Comparison of ENCODE assay signal across 20 cellular contexts in the genomic region with DNA sequence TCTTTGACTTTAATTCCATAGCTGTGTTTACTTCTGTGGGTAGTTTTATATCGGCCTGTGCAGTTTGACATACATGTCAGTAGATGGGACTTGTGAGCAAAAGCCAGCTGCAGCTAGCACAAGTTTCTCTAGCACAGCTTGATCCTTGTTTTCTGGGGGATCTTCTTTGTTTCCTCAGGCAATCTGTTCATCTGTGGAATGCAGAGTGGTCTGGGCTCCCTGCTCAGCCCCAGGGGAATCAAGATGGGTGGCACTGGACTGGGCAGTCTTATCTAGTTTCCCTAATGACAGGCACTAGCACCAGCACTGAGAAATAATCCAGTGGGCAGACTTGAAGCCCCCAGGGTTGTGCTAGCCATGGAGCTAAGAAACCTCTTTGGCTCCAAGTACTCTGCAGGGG. TPM values are rescaled to one million over a fixed set of nuclear protein-coding genes. Genes with fewer than 3 reads are reported as not detected.
DNase-seq lines count a peak whose midpoint lies in the region; FAIRE-seq and TF ChIP-seq lines count a peak whose summit lies in the region.
"Had no signal": no experiment of that assay in that cellular context is flagged by ENCODE, and none has a peak within 500 bp of the region (broad histone marks: within the 10 kb centered on the region; RNA-seq: fewer than 3 reads in every experiment).

No MANE protein-coding gene starts in this region.

- no peaks in the 10 kb centered on the region for H3K79me1 ChIP-seq in H1 (ENCODE audit: low read depth, low read length)
- no peaks in the 10 kb centered on the region for H3K79me1 ChIP-seq in mesenchymal stem cell (replicated peaks; ENCODE audit: low read length, poor library complexity, severe bottlenecking)

- H3K27me3 Mint-ChIP-seq in progenitor cell of endocrine pancreas = no peaks in the 10 kb centered on the region
- H3K27me3 Mint-ChIP-seq in type B pancreatic cell = no peaks in the 10 kb centered on the region
- H3K27me3 Mint-ChIP-seq in activated T-helper 1 cell treated with anti-CD3 and anti-CD28 coated beads, Interleukin-12 subunit alpha, Interleukin-12 subunit beta, Interleukin-2, Interleukin-4 antibody, amounts not matched to agents 30 ng/mL and 10 ng/mL and 1 ng/mL, durations not matched to agents 14 hours and 24 hours and 36 hours (ENCODE audit: insufficient read depth) = no peaks in the 10 kb centered on the region

- TF ChIP-seq CTCF in H1 (IDR thresholded peaks at IDR 0.05; ENCODE audit: control extremely low read depth in 1 of 3, insufficient read depth in 1 of 3, low read depth in 1 of 3, low read length in 3 of 3) (peak in 2 of 3 experiments; percentile 9 to 19; a peak in 1 of 4 replicates), progenitor cell of endocrine pancreas (IDR thresholded peaks at IDR 0.05; ENCODE audit: unreplicated experiment) (no peak), type B pancreatic cell (conservative IDR thresholded peaks at IDR 0.05) (no peak)

- no peak overlapping the region for H3K14ac ChIP-seq in H1 (ENCODE audit: insufficient read length)
- H3K14ac ChIP-seq in mesenchymal stem cell (ENCODE audit: low read length in 2 of 2) = no peak overlapping the region

- H4K5ac ChIP-seq in H1 (ENCODE audit: insufficient read length, low read depth, low read length) = no peak overlapping the region

- intact Hi-C loops in activated T-helper 1 cell treated with anti-CD3 and anti-CD28 coated beads, Interleukin-12 subunit alpha, Interleukin-12 subunit beta, Interleukin-2, Interleukin-4 antibody, amounts not matched to agents 30 ng/mL and 10 ng/mL and 1 ng/mL, durations not matched to agents 14 hours and 24 hours and 36 hours (cut with micrococcal nuclease) = no loop called here

- no peak overlapping the region for H3K23ac ChIP-seq in H1 (ENCODE audit: insufficient read length)
- H3K23ac ChIP-seq in mesenchymal stem cell (ENCODE audit: low read length in 2 of 2) = no peak overlapping the region

- no peak for FAIRE-seq in H1 (lab: Jason Lieb, UNC)
- FAIRE-seq: D721Med, GM19239 had no signal

- WGBS in H1 (ENCODE audit: extremely low coverage in 1 of 2, insufficient coverage in 1 of 2, insufficient read length in 1 of 2, insufficient replicate concordance in 2 of 2, low coverage in 1 of 2, low lambda C conversion rate in 2 of 2, missing lambda C conversion rate in 1 of 2), 2 experiments = 93% methylated on average over 1 of the region's 1 CpG; no CpG with 5 or more reads in 1 of the 2 experiments
- 48% methylated on average over 1 of the region's 1 CpG for WGBS in mesenchymal stem cell

- H2BK20ac ChIP-seq in H1 (ENCODE audit: low read length) = no peak overlapping the region

- H3K79me2 ChIP-seq in H1 (ENCODE audit: control insufficient read depth in 1 of 2, insufficient read depth in 2 of 2, low read length in 2 of 2) = no peaks in the 10 kb centered on the region

- no peak overlapping the region for H3K4me3 Mint-ChIP-seq in progenitor cell of endocrine pancreas (ENCODE audit: low read depth)
- H3K4me3 Mint-ChIP-seq in type B pancreatic cell = no peak overlapping the region
- H3K4me3 Mint-ChIP-seq in activated T-helper 1 cell treated with anti-CD3 and anti-CD28 coated beads, Interleukin-12 subunit alpha, Interleukin-12 subunit beta, Interleukin-2, Interleukin-4 antibody, amounts not matched to agents 30 ng/mL and 10 ng/mL and 1 ng/mL, durations not matched to agents 14 hours and 24 hours and 36 hours = no peak overlapping the region
- H3K4me3 Mint-ChIP-seq: CD14-positive monocyte; CD8-positive, alpha-beta T cell had no signal

- DNase-seq in ELF-1 (ENCODE audit: low read depth, low spot score) = peak; percentile 82
- no peak for DNase-seq in H1 (ENCODE audit: low read depth in 1 of 2, low spot score in 2 of 2)
- DNase-seq in islet precursor cell = peak; percentile 60
- no peak for DNase-seq in progenitor cell of endocrine pancreas (ENCODE audit: low spot score, unreplicated experiment)
- no peak for DNase-seq in type B pancreatic cell (ENCODE audit: extremely low spot score, unreplicated experiment)
- DNase-seq in mesenchymal stem cell = no peak
- no peak for DNase-seq in activated T-helper 1 cell treated with anti-CD3 and anti-CD28 coated beads, Interleukin-12 subunit alpha, Interleukin-12 subunit beta, Interleukin-2, Interleukin-4 antibody, amounts not matched to agents 30 ng/mL and 10 ng/mL and 1 ng/mL, durations not matched to agents 14 hours and 24 hours and 36 hours (ENCODE audit: low spot score)
- DNase-seq in NCI-H2107 (lab: John Stamatoyannopoulos, UW) = no peak
- DNase-seq: CD8-positive, alpha-beta T cell; COR-L47; DMS153; DND-41; GF-D8 had no signal

- H3K36me3 ChIP-seq in H1 (ENCODE audit: control insufficient read depth in 2 of 4, insufficient read depth in 4 of 4, low read length in 3 of 4) (no peaks in the 10 kb centered on the region), mesenchymal stem cell (ENCODE audit: control insufficient read depth in 1 of 2, insufficient read depth in 2 of 2, low read depth in 1 of 2, low read length in 2 of 2) (no peaks in the 10 kb centered on the region)

- TF ChIP-seq RAD21 in H1 (IDR thresholded peaks at IDR 0.05 in 1 of 2, conservative IDR thresholded peaks at IDR 0.05 in 1 of 2; ENCODE audit: low read depth in 2 of 2, low read length in 2 of 2) = peak in 1 of 2 experiments; percentile 24; a peak in 1 of 4 replicates

- H2BK15ac ChIP-seq in H1 (ENCODE audit: low read length) (no peak overlapping the region), mesenchymal stem cell (ENCODE audit: low read depth, poor library complexity, severe bottlenecking) (no peak overlapping the region)

- H2BK120ac ChIP-seq in H1 (replicated peaks; ENCODE audit: low read depth, low read length) (no peak overlapping the region), mesenchymal stem cell (ENCODE audit: low read depth, low read length) (no peak overlapping the region)

- H3K9me3 Mint-ChIP-seq in progenitor cell of endocrine pancreas (ENCODE audit: low read depth) = peaks cover 13% of the 10 kb centered on the region
- peaks cover 15% of the 10 kb centered on the region for H3K9me3 Mint-ChIP-seq in type B pancreatic cell
- peaks cover 15% of the 10 kb centered on the region for H3K9me3 Mint-ChIP-seq in activated T-helper 1 cell treated with anti-CD3 and anti-CD28 coated beads, Interleukin-12 subunit alpha, Interleukin-12 subunit beta, Interleukin-2, Interleukin-4 antibody, amounts not matched to agents 30 ng/mL and 10 ng/mL and 1 ng/mL, durations not matched to agents 14 hours and 24 hours and 36 hours

- no peak overlapping the region for H4K91ac ChIP-seq in H1 (replicated peaks; ENCODE audit: insufficient read length, low read length)
- no peak overlapping the region for H4K91ac ChIP-seq in mesenchymal stem cell (ENCODE audit: low read length)

- no peak overlapping the region for H3K4me2 ChIP-seq in H1 (ENCODE audit: insufficient read depth in 1 of 2, low read depth in 2 of 2, low read length in 2 of 2)
- H3K4me2 ChIP-seq in mesenchymal stem cell (ENCODE audit: low read length, poor library complexity, severe bottlenecking) = no peak overlapping the region

- 0 out of 4 replicates have a peak, but pooled peaks cover 0 to 4% of the 10 kb centered on the region in 2 experiments for H3K9me3 ChIP-seq in H1 (ENCODE audit: insufficient read depth in 2 of 2, low read depth in 1 of 2, low read length in 1 of 2)
- peaks cover 25% of the 10 kb centered on the region for H3K9me3 ChIP-seq in mesenchymal stem cell (ENCODE audit: control insufficient read depth, low read length)

- H3K4ac ChIP-seq in H1 (replicated peaks; ENCODE audit: insufficient read length, low read depth, low read length) = no peak overlapping the region
- H3K4ac ChIP-seq in mesenchymal stem cell (ENCODE audit: low read depth in 1 of 2, low read length in 2 of 2) = no peak overlapping the region

- H3K4me3 ChIP-seq in H1 (ENCODE audit: extremely low read depth in 1 of 4, insufficient read depth in 2 of 4, low read depth in 3 of 4, low read length in 4 of 4) (no peak overlapping the region), mesenchymal stem cell (ENCODE audit: insufficient read depth in 1 of 2, low read depth in 1 of 2, low read length in 2 of 2) (no peak overlapping the region)

- peaks cover 0 to 1% (median 0%) of the 10 kb centered on the region in 4 experiments; a peak in 2 of 7 replicates for H3K27me3 ChIP-seq in H1 (replicated peaks in 1 of 4; ENCODE audit: control insufficient read depth in 3 of 4, extremely low read depth in 1 of 4, insufficient read depth in 3 of 4, low read length in 3 of 4)
- no peaks in the 10 kb centered on the region for H3K27me3 ChIP-seq in mesenchymal stem cell (ENCODE audit: control insufficient read depth in 1 of 2, insufficient read depth in 1 of 2, low read length in 2 of 2)

- no peaks in the 10 kb centered on the region for H3K23me2 ChIP-seq in H1 (ENCODE audit: low read depth, low read length)

- no peaks in the 10 kb centered on the region for H4K20me1 ChIP-seq in H1 (replicated peaks in 1 of 2; ENCODE audit: control insufficient read depth in 1 of 2, insufficient read depth in 2 of 2, low read length in 2 of 2)

- H2BK12ac ChIP-seq in H1 (ENCODE audit: low read depth, low read length) = no peak overlapping the region
- H2BK12ac ChIP-seq in mesenchymal stem cell (ENCODE audit: low read length in 2 of 2) = no peak overlapping the region

- H3K56ac ChIP-seq in H1 (replicated peaks; ENCODE audit: insufficient read length, low read depth, low read length) = no peak overlapping the region

- no peak overlapping the region for H3K27ac ChIP-seq in H1 (ENCODE audit: low read depth, low read length)
- no peak overlapping the region for H3K27ac ChIP-seq in mesenchymal stem cell (ENCODE audit: low read length, poor library complexity, severe bottlenecking)
- H3K27ac ChIP-seq: 22Rv1 had no signal

- H3K18ac ChIP-seq in H1 (ENCODE audit: extremely low read depth, low read length) (no peak overlapping the region), mesenchymal stem cell (ENCODE audit: low read depth in 1 of 2, low read length in 2 of 2) (no peak overlapping the region)

- H2AFZ ChIP-seq in H1 (ENCODE audit: low read length) (no peak overlapping the region), mesenchymal stem cell (ENCODE audit: low read depth, low read length) (no peak overlapping the region)

- TF ChIP-seq POLR2A in H1 (IDR thresholded peaks at IDR 0.05; ENCODE audit: control extremely low read depth in 1 of 2, low read depth in 2 of 2, low read length in 2 of 2) = no peak

- POLR2A ChIA-PET in H1 (lab: Charles Lee; ENCODE audit: partially characterized antibody) = interaction anchor here (1.5 kb wide), 1 partner anchor 163 kb away, joined by 3 read pairs; no protein-coding TSS in a partner anchor

- no peaks in the 10 kb centered on the region for H3K4me1 ChIP-seq in H1 (replicated peaks in 1 of 4; ENCODE audit: control insufficient read depth in 3 of 4, insufficient read depth in 4 of 4, low read length in 3 of 4)
- H3K4me1 ChIP-seq in mesenchymal stem cell (ENCODE audit: control insufficient read depth, insufficient read depth, low read depth, low read length) = no peaks in the 10 kb centered on the region

- H2BK5ac ChIP-seq in H1 (ENCODE audit: low read depth, low read length) = no peak overlapping the region
- H2BK5ac ChIP-seq in mesenchymal stem cell (ENCODE audit: low read depth, low read length, poor library complexity, severe bottlenecking) = no peak overlapping the region

- H3K9ac ChIP-seq in H1 (replicated peaks in 1 of 4; ENCODE audit: extremely low read depth in 1 of 4, low read depth in 3 of 4, low read length in 3 of 4) (no peak overlapping the region; a peak in 2 of 7 replicates), mesenchymal stem cell (ENCODE audit: low read length) (no peak overlapping the region)

- H4K8ac ChIP-seq in H1 (ENCODE audit: extremely low read depth, insufficient read depth, low read length) (no peak overlapping the region), mesenchymal stem cell (ENCODE audit: low read length) (no peak overlapping the region)

- H3K4me1 Mint-ChIP-seq in progenitor cell of endocrine pancreas (ENCODE audit: low read depth) (peaks cover 2% of the 10 kb centered on the region), type B pancreatic cell (ENCODE audit: unreplicated experiment) (no peaks in the 10 kb centered on the region)
- no peaks in the 10 kb centered on the region for H3K4me1 Mint-ChIP-seq in activated T-helper 1 cell treated with anti-CD3 and anti-CD28 coated beads, Interleukin-12 subunit alpha, Interleukin-12 subunit beta, Interleukin-2, Interleukin-4 antibody, amounts not matched to agents 30 ng/mL and 10 ng/mL and 1 ng/mL, durations not matched to agents 14 hours and 24 hours and 36 hours (ENCODE audit: low read depth)
- H3K4me1 Mint-ChIP-seq: CD14-positive monocyte had no signal

- H3K36me3 Mint-ChIP-seq in progenitor cell of endocrine pancreas (ENCODE audit: insufficient read depth) = peaks cover 1% of the 10 kb centered on the region
- no peaks in the 10 kb centered on the region for H3K36me3 Mint-ChIP-seq in type B pancreatic cell
- no peaks in the 10 kb centered on the region for H3K36me3 Mint-ChIP-seq in activated T-helper 1 cell treated with anti-CD3 and anti-CD28 coated beads, Interleukin-12 subunit alpha, Interleukin-12 subunit beta, Interleukin-2, Interleukin-4 antibody, amounts not matched to agents 30 ng/mL and 10 ng/mL and 1 ng/mL, durations not matched to agents 14 hours and 24 hours and 36 hours (ENCODE audit: low read depth)
- H3K36me3 Mint-ChIP-seq: CD14-positive monocyte; CD8-positive, alpha-beta T cell had no signal

- H2AK5ac ChIP-seq in H1 (ENCODE audit: low read depth, low read length) = no peak overlapping the region
- no peak overlapping the region for H2AK5ac ChIP-seq in mesenchymal stem cell (ENCODE audit: low read length, severe bottlenecking)

- no peak for TF ChIP-seq EP300 in H1 (IDR thresholded peaks at IDR 0.05; ENCODE audit: borderline replicate concordance in 1 of 2, low read depth in 2 of 2, low read length in 2 of 2)

- H3K27ac Mint-ChIP-seq in progenitor cell of endocrine pancreas (peak overlapping the region; percentile 58), type B pancreatic cell (no peak overlapping the region)
- no peak overlapping the region for H3K27ac Mint-ChIP-seq in activated T-helper 1 cell treated with anti-CD3 and anti-CD28 coated beads, Interleukin-12 subunit alpha, Interleukin-12 subunit beta, Interleukin-2, Interleukin-4 antibody, amounts not matched to agents 30 ng/mL and 10 ng/mL and 1 ng/mL, durations not matched to agents 14 hours and 24 hours and 36 hours
- H3K27ac Mint-ChIP-seq: CD14-positive monocyte; CD8-positive, alpha-beta T cell had no signal

- CTCF ChIA-PET in H1 (lab: Charles Lee; ENCODE audit: partially characterized antibody) = interaction anchor here (0.9 kb wide), 1 partner anchor 30 kb away, joined by 3 read pairs; no protein-coding TSS in a partner anchor

RNA-seq across cellular contexts. Expression of gene CYP2C19, which starts 40.8 kb away (rescaled TPM):
- total RNA-seq in H1 (2021; fragmentation: NEBNext Ultra II Directional; extraction: Animal tissue kit (Norgen Biotek cat#: 25700)) = not detected in 2 replicates
- polyA plus RNA-seq in H1 (2011; rRNA removed) = not detected in 2 replicates
- not detected for polyA plus RNA-seq in H1 (2011; cell fraction: cytosol; rRNA removed)
- polyA plus RNA-seq in H1 (2011; cell fraction: nucleus; rRNA removed) = 0.20 TPM
- polyA plus RNA-seq in H1 (2012, experiment 1 of 2) = not detected in 4 replicates
- polyA plus RNA-seq in H1 (2012, experiment 2 of 2) = not detected
- polyA plus RNA-seq in H1 (2013, experiment 1 of 2) = not detected
- polyA plus RNA-seq in H1 (2013, experiment 2 of 2) = 0.02 TPM
- 0.15 TPM in 1 of 2 replicates, not detected in the other for polyA minus RNA-seq in H1 (2011; rRNA and poly(A)+ RNA removed)
- not detected for polyA minus RNA-seq in H1 (2011; cell fraction: cytosol; rRNA and poly(A)+ RNA removed)
- not detected for polyA minus RNA-seq in H1 (2011; cell fraction: nucleus; rRNA and poly(A)+ RNA removed)
- total RNA-seq in progenitor cell of endocrine pancreas = 0.42 TPM in 1 of 2 replicates, not detected in the other
- total RNA-seq in type B pancreatic cell (ENCODE audit: low replicate concordance) = 3.7 and 6.8 TPM in 2 replicates
- not detected for polyA plus RNA-seq in mesenchymal stem cell (2013, experiment 1 of 2)
- polyA plus RNA-seq in mesenchymal stem cell (2013, experiment 2 of 2) = not detected
- not detected in 2 replicates for total RNA-seq in activated T-helper 1 cell treated with anti-CD3 and anti-CD28 coated beads, Interleukin-12 subunit alpha, Interleukin-12 subunit beta, Interleukin-2, Interleukin-4 antibody, amounts not matched to agents 30 ng/mL and 10 ng/mL and 1 ng/mL, durations not matched to agents 14 hours and 24 hours and 36 hours
- total RNA-seq: A673; CD8-positive, alpha-beta T cell; H4 had no signal
- polyA plus RNA-seq: BJ, CD14-positive monocyte had no signal

Comparison
In these comparisons a context has a peak if more than half of its experiments do, and no peak if none do; other contexts are left out.
1. DNase-seq: peak in ELF-1 (single experiment) and islet precursor cell (single experiment); none in H1 (0 of 2), progenitor cell of endocrine pancreas (single experiment), type B pancreatic cell (single experiment), mesenchymal stem cell (single experiment), activated T-helper 1 cell treated with anti-CD3 and anti-CD28 coated beads, Interleukin-12 subunit alpha, Interleukin-12 subunit beta, Interleukin-2, Interleukin-4 antibody, amounts not matched to agents 30 ng/mL and 10 ng/mL and 1 ng/mL, durations not matched to agents 14 hours and 24 hours and 36 hours (single experiment) and NCI-H2107 (single experiment).
2. CTCF ChIP-seq: peak in H1 (2 of 3); none in progenitor cell of endocrine pancreas (single experiment) and type B pancreatic cell (single experiment).